ENCODE assay signal across 10 cellular contexts in genomic region chr4:56668267-56668666, GRCh38. TPM values are rescaled to one million over a fixed set of nuclear protein-coding genes. Genes with fewer than 3 reads are reported as not detected.
DNase-seq lines count a peak whose midpoint lies in the region; ATAC-seq and TF ChIP-seq lines count a peak whose summit lies in the region.
"Had no signal": no experiment of that assay in that cellular context is flagged by ENCODE, and none has a peak within 500 bp of the region (broad histone marks: within the 10 kb centered on the region; RNA-seq: fewer than 3 reads in every experiment).

No MANE protein-coding gene starts in this region.

- H3K4me3 Mint-ChIP-seq in HFFc6 (no peak overlapping the region), nephron progenitor cell (no peak overlapping the region)

- H3K27ac Mint-ChIP-seq in HFFc6 (no peak overlapping the region), nephron progenitor cell (no peak overlapping the region)

- H3K9me3 Mint-ChIP-seq in HFFc6: peaks cover 11% of the 10 kb centered on the region
- no peaks in the 10 kb centered on the region for H3K9me3 Mint-ChIP-seq in nephron progenitor cell

- peaks cover 8% of the 10 kb centered on the region; the same call in 1 of the 2 replicates for H3K36me3 Mint-ChIP-seq in HFFc6 (ENCODE audit: low read depth)
- H3K36me3 Mint-ChIP-seq in nephron progenitor cell (ENCODE audit: low read depth): no peaks in the 10 kb centered on the region

- no peaks in the 10 kb centered on the region for H3K4me1 Mint-ChIP-seq in HFFc6 (ENCODE audit: low read depth)
- no peaks in the 10 kb centered on the region for H3K4me1 Mint-ChIP-seq in nephron progenitor cell

- TF ChIP-seq CTCF in HFFc6 (IDR thresholded peaks at IDR 0.05): peak; percentile 61
- TF ChIP-seq CTCF in nephron progenitor cell (IDR thresholded peaks at IDR 0.05): peak; percentile 20

- H3K27me3 Mint-ChIP-seq in HFFc6 (ENCODE audit: insufficient read depth) (peaks cover 21% of the 10 kb centered on the region), nephron progenitor cell (ENCODE audit: low read depth, poor library complexity) (peaks cover 3% of the 10 kb centered on the region)

- ATAC-seq in HG03378 (IDR thresholded peaks at IDR 0.05; ENCODE audit: unreplicated experiment): no peak
- no peak for ATAC-seq in GM19328 (IDR thresholded peaks at IDR 0.05; ENCODE audit: unreplicated experiment)

- DNase-seq in NCI-H748 (lab: John Stamatoyannopoulos, UW; ENCODE audit: unreplicated experiment) (peak; percentile 19), NCI-H748 treated with DMSO at 0.1 percent for 48 hours (lab: John Stamatoyannopoulos, UW) (no peak), HFFc6 (no peak), amniotic epithelial cell (ENCODE audit: low read depth) (peak; percentile 37), nephron progenitor cell (no peak), HuH-7.5 (ENCODE audit: low spot score) (no peak)
- DNase-seq: AML-193, NCI-H146 had no signal

RNA-seq across cellular contexts. Expression of gene HOPX, which starts 12.8 kb away (rescaled TPM):
- total RNA-seq in HFFc6 (2021; fragmentation: NEBNext Ultra II Directional; extraction: Animal tissue kit (Norgen Biotek cat#: 25700)): not detected

Comparison
In these comparisons a context has a peak if more than half of its experiments do, and no peak if none do; other contexts are left out.
1. DNase-seq: peak in NCI-H748 (single experiment) and amniotic epithelial cell (single experiment); none in NCI-H748 treated with DMSO at 0.1 percent for 48 hours (single experiment), HFFc6 (single experiment), nephron progenitor cell (single experiment) and HuH-7.5 (single experiment).